In genomic region chr9:72843525-72844439, GRCh38 we compare ENCODE assay signal across 13 cellular contexts.
DNase-seq lines count a peak whose midpoint lies in the region; ATAC-seq and TF ChIP-seq lines count a peak whose summit lies in the region.
"Had no signal": no experiment of that assay in that cellular context is flagged by ENCODE, and none has a peak within 500 bp of the region (broad histone marks: within the 10 kb centered on the region; RNA-seq: fewer than 3 reads in every experiment).

No MANE protein-coding gene starts in this region.

- H3K27me3 Mint-ChIP-seq in HFFc6 (ENCODE audit: insufficient read depth) (peaks cover 12% of the 10 kb centered on the region), WTC11 (ENCODE audit: low read depth) (no peaks in the 10 kb centered on the region; the same call in 1 of the 2 replicates)
- H3K27me3 Mint-ChIP-seq: activated naive CD4-positive, alpha-beta T cell treated with anti-CD3 and anti-CD28 coated beads, Interleukin-2, amount 50 U/mL, for 24 hours had no signal

- CTCF ChIA-PET in WTC11 (lab: Charles Lee), result interaction anchor here (0.5 to 2.6 kb wide), 34 partner anchors 9 to 805 kb away, joined by 3 to 44 read pairs (median 4); no protein-coding TSS in a partner anchor

- no peak overlapping the region for H3K27ac Mint-ChIP-seq in HFFc6
- H3K27ac Mint-ChIP-seq in WTC11, result no peak overlapping the region
- H3K27ac Mint-ChIP-seq: activated naive CD4-positive, alpha-beta T cell treated with anti-CD3 and anti-CD28 coated beads, Interleukin-2, amount 50 U/mL, for 24 hours had no signal

- H3K4me3 Mint-ChIP-seq in HFFc6 (no peak overlapping the region; the same call in 1 of the 2 replicates), WTC11 (no peak overlapping the region)
- H3K4me3 Mint-ChIP-seq: activated naive CD4-positive, alpha-beta T cell treated with anti-CD3 and anti-CD28 coated beads, Interleukin-2, amount 50 U/mL, for 24 hours had no signal

- peak overlapping the region; percentile 53 for H3K4me2 ChIP-seq in BLaER1

- H3K27me3 ChIP-seq in BLaER1 (no peaks in the 10 kb centered on the region), kidney epithelial cell (ENCODE audit: control insufficient read depth, insufficient read depth, low read length) (no peaks in the 10 kb centered on the region)
- H3K27me3 ChIP-seq: pancreas had no signal

- ATAC-seq in WTC11 (peak; percentile 100), HG03280 (IDR thresholded peaks at IDR 0.05; ENCODE audit: unreplicated experiment) (no peak)
- ATAC-seq: pancreas had no signal

- H3K9ac ChIP-seq in BLaER1, result 0 out of 2 replicates have a peak overlapping the region, but pooled peaks have one; percentile 21

- H3K27ac ChIP-seq in BLaER1, result no peak overlapping the region
- H3K27ac ChIP-seq: pancreas had no signal

- H3K9me3 Mint-ChIP-seq in HFFc6 (peaks cover 23% of the 10 kb centered on the region), WTC11 (peaks cover 31% of the 10 kb centered on the region)

- peaks cover 28% of the 10 kb centered on the region for H3K9me3 ChIP-seq in BLaER1
- H3K9me3 ChIP-seq: pancreas had no signal

- no peak overlapping the region for H3K4me3 ChIP-seq in BLaER1
- no peak overlapping the region for H3K4me3 ChIP-seq in kidney epithelial cell (ENCODE audit: low read depth, low read length)
- H3K4me3 ChIP-seq: pancreas had no signal

- peaks cover 9% of the 10 kb centered on the region; the same call in 1 of the 2 replicates for H3K36me3 Mint-ChIP-seq in HFFc6 (ENCODE audit: low read depth)
- peaks cover 7% of the 10 kb centered on the region; the same call in 1 of the 2 replicates for H3K36me3 Mint-ChIP-seq in WTC11
- H3K36me3 Mint-ChIP-seq: activated naive CD4-positive, alpha-beta T cell treated with anti-CD3 and anti-CD28 coated beads, Interleukin-2, amount 50 U/mL, for 24 hours had no signal

- peaks cover 13% of the 10 kb centered on the region for H3K4me1 ChIP-seq in BLaER1
- H3K4me1 ChIP-seq: pancreas had no signal

- peaks cover 11% of the 10 kb centered on the region for H3K4me1 Mint-ChIP-seq in HFFc6 (ENCODE audit: low read depth)
- H3K4me1 Mint-ChIP-seq in WTC11, result peaks cover 15% of the 10 kb centered on the region
- H3K4me1 Mint-ChIP-seq: activated naive CD4-positive, alpha-beta T cell treated with anti-CD3 and anti-CD28 coated beads, Interleukin-2, amount 50 U/mL, for 24 hours had no signal

- DNase-seq in HFFc6 (no peak), WTC11 (ENCODE audit: low spot score) (peak; percentile 34), kidney epithelial cell (ENCODE audit: low read depth) (no peak), SKM-1 treated with dmso at 0.1 percent for 144 hours (lab: John Stamatoyannopoulos, UW; ENCODE audit: unreplicated experiment) (no peak), NCI-H1694 (lab: John Stamatoyannopoulos, UW) (no peak), cortex of kidney (lab: John Stamatoyannopoulos, UW) (no peak)
- DNase-seq: glutamatergic neuron, NCI-H2171 treated with DMSO at 0.1 percent for 48 hours, pancreas, T-helper 9 cell had no signal

- H3K36me3 ChIP-seq in BLaER1 (no peaks in the 10 kb centered on the region), kidney epithelial cell (ENCODE audit: control insufficient read depth, insufficient read depth, low read length) (no peaks in the 10 kb centered on the region)
- H3K36me3 ChIP-seq: pancreas had no signal

- POLR2A ChIA-PET in WTC11 (lab: Charles Lee), result interaction anchor here (0.5 kb wide), 1 partner anchor 299 kb away, joined by 7 read pairs; no protein-coding TSS in a partner anchor

- peak; percentile 54; the same call in 1 of the 2 replicates for TF ChIP-seq CTCF in HFFc6 (IDR thresholded peaks at IDR 0.05)
- no peak for TF ChIP-seq CTCF in WTC11 (IDR thresholded peaks at IDR 0.05)
- TF ChIP-seq CTCF in kidney epithelial cell (IDR thresholded peaks at IDR 0.05; ENCODE audit: insufficient read depth, low read length, poor library complexity, severe bottlenecking), result peak; percentile 7

- H4K20me1 ChIP-seq in BLaER1, result no peaks in the 10 kb centered on the region

TF ChIP-seq in WTC11, 78 proteins besides CTCF, POLR2A, EP300 and RAD21:
- 0 out of 2 replicates have a peak, but pooled peaks have one; percentile 34 for TF ChIP-seq MAX (CRISPR knock-in tag; IDR thresholded peaks at IDR 0.05)
- no peak for TF ChIP-seq STAT6 (CRISPR knock-in tag; conservative IDR thresholded peaks at IDR 0.05; ENCODE audit: low read depth)
